27 cellular contexts compared by ENCODE assay signal in the genomic region with DNA sequence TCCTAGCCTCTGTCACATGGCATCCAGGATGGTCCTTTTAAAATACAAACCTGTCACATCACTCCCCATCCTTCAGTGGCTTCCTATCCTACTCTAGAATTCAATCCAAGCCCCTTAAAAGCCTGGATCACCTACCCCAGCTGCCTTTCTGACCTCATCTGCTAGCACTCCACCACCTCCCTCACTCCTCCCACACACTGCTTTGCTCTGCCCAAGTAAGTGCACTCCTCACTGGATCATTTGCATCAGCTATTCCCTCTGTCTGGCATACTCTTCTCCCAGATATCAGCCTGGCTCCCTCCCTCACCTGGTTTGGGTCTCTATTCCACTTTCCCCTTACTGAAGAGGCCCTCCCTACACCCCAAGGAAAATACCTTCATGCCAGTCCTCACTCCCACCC. TPM values are rescaled to one million over a fixed set of nuclear protein-coding genes. Genes with fewer than 3 reads are reported as not detected.
DNase-seq lines count a peak whose midpoint lies in the region; ATAC-seq and TF ChIP-seq lines count a peak whose summit lies in the region.
"Had no signal": no experiment of that assay in that cellular context is flagged by ENCODE, and none has a peak within 500 bp of the region (broad histone marks: within the 10 kb centered on the region; RNA-seq: fewer than 3 reads in every experiment).

No MANE protein-coding gene starts in this region.

- H3K79me1 ChIP-seq in IMR-90 (ENCODE audit: low read depth in 1 of 2, low read length in 2 of 2): peaks cover 4 to 6% of the 10 kb centered on the region in 2 experiments; a peak in 3 of 4 replicates
- H3K79me1 ChIP-seq in H9 (ENCODE audit: insufficient read depth, low read depth, low read length, poor library complexity, severe bottlenecking): no peaks in the 10 kb centered on the region

- H2BK5ac ChIP-seq in IMR-90 (ENCODE audit: low read depth, low read length, poor library complexity, severe bottlenecking) (no peak overlapping the region), H9 (ENCODE audit: insufficient read length, low read length) (no peak overlapping the region)

- CTCF ChIA-PET in IMR-90 (lab: Yijun Ruan, JAX): no interaction called here

- no peaks in the 10 kb centered on the region for H3K27me3 ChIP-seq in IMR-90 (ENCODE audit: control insufficient read depth, insufficient read depth, low read length)
- H3K27me3 ChIP-seq in thyroid gland: no peaks in the 10 kb centered on the region
- no peaks in the 10 kb centered on the region for H3K27me3 ChIP-seq in H9 (ENCODE audit: insufficient read depth, low read length)
- H3K27me3 ChIP-seq: heart left ventricle, left lung had no signal

- H3K18ac ChIP-seq in IMR-90 (ENCODE audit: low read depth, low read length): no peak overlapping the region
- H3K18ac ChIP-seq in H9 (ENCODE audit: insufficient read length, low read depth, low read length): no peak overlapping the region

- no peak overlapping the region for H2AK9ac ChIP-seq in IMR-90 (replicated peaks; ENCODE audit: low read depth, low read length, poor library complexity)

- H2BK12ac ChIP-seq in H9 (ENCODE audit: insufficient read length, low read depth, low read length): no peak overlapping the region

- no peaks in the 10 kb centered on the region for H3K9me3 ChIP-seq in IMR-90 (ENCODE audit: control insufficient read depth, insufficient read depth, low read length)
- no peaks in the 10 kb centered on the region for H3K9me3 ChIP-seq in thyroid gland
- no peaks in the 10 kb centered on the region for H3K9me3 ChIP-seq in H9 (ENCODE audit: control insufficient read depth, low read depth, low read length)
- H3K9me3 ChIP-seq: heart left ventricle, left lung, SK-N-SH had no signal

- H3K9me3 Mint-ChIP-seq in CD14-positive monocyte: no peaks in the 10 kb centered on the region
- no peaks in the 10 kb centered on the region for H3K9me3 Mint-ChIP-seq in endothelial cell (ENCODE audit: unreplicated experiment)
- no peaks in the 10 kb centered on the region for H3K9me3 Mint-ChIP-seq in H9
- H3K9me3 Mint-ChIP-seq: activated B cell treated with CpG ODN at 0.5 μM for 24 hours; activated CD4-positive, alpha-beta memory T cell treated with anti-CD3 and anti-CD28 coated beads, Interleukin-2, amount 10 ng/mL, durations not matched to agents 7 days and 5 days; GM23338; IgD-negative memory B cell; neural crest cell had no signal

- H3K4me1 Mint-ChIP-seq in CD14-positive monocyte: peaks cover 15% of the 10 kb centered on the region
- peaks cover 22% of the 10 kb centered on the region for H3K4me1 Mint-ChIP-seq in endothelial cell (ENCODE audit: unreplicated experiment)
- H3K4me1 Mint-ChIP-seq in H9: no peaks in the 10 kb centered on the region
- H3K4me1 Mint-ChIP-seq: activated B cell treated with CpG ODN at 0.5 μM for 24 hours; activated CD4-positive, alpha-beta memory T cell treated with anti-CD3 and anti-CD28 coated beads, Interleukin-2, amount 10 ng/mL, durations not matched to agents 7 days and 5 days; GM23338; neural crest cell had no signal

- no peaks in the 10 kb centered on the region for H3K9me1 ChIP-seq in IMR-90 (ENCODE audit: insufficient read depth, low read length)

- no peak overlapping the region for H3K4me3 ChIP-seq in IMR-90 (ENCODE audit: insufficient read depth, low read depth, low read length)
- no peak overlapping the region for H3K4me3 ChIP-seq in thyroid gland (replicated peaks in 1 of 3)
- H3K4me3 ChIP-seq: GM23338, heart left ventricle, left lung had no signal

- no peak overlapping the region for H2AFZ ChIP-seq in IMR-90 (replicated peaks; ENCODE audit: low read length, poor library complexity)
- no peak overlapping the region for H2AFZ ChIP-seq in H9 (ENCODE audit: low read length)
- H2AFZ ChIP-seq: GM23338 had no signal

- TF ChIP-seq RAD21 in IMR-90 (IDR thresholded peaks at IDR 0.05; ENCODE audit: low read length): no peak

- no peaks in the 10 kb centered on the region for H3K23me2 ChIP-seq in H9 (ENCODE audit: insufficient read length, low read depth, low read length, poor library complexity, severe bottlenecking)

- POLR2A ChIA-PET in IMR-90 (lab: Charles Lee; ENCODE audit: unreplicated experiment): no interaction called here

- H3K9ac ChIP-seq in IMR-90 (ENCODE audit: low read depth, low read length) (no peak overlapping the region), H9 (ENCODE audit: extremely low read depth, insufficient read length, low read length) (no peak overlapping the region)
- H3K9ac ChIP-seq: SK-N-SH had no signal

- no peaks in the 10 kb centered on the region for H4K20me1 ChIP-seq in IMR-90 (ENCODE audit: insufficient read depth, low read length)
- H4K20me1 ChIP-seq in H9 (ENCODE audit: control insufficient read depth, insufficient read depth, insufficient read length): no peaks in the 10 kb centered on the region

- BruUV-seq in IMR-90 (replicated peaks; lab: Mats Ljungman, UMichigan): no TSS peak

- no peaks in the 10 kb centered on the region; the same call in 1 of the 2 replicates for H3K4me1 ChIP-seq in IMR-90 (ENCODE audit: control insufficient read depth, insufficient read depth, low read length)
- no peaks in the 10 kb centered on the region for H3K4me1 ChIP-seq in thyroid gland
- no peaks in the 10 kb centered on the region for H3K4me1 ChIP-seq in H9 (ENCODE audit: insufficient read depth, low read length)
- H3K4me1 ChIP-seq: left lung had no signal

- TF ChIP-seq POLR2A in IMR-90 (IDR thresholded peaks at IDR 0.05; ENCODE audit: low read depth, low read length) (no peak), thyroid gland (IDR thresholded peaks at IDR 0.05) (no peak)

- no peaks in the 10 kb centered on the region for H3K79me2 ChIP-seq in H9 (ENCODE audit: insufficient read depth, low read length)

- H3K4ac ChIP-seq in IMR-90 (ENCODE audit: low read depth, low read length) (no peak overlapping the region), H9 (ENCODE audit: low read depth, low read length) (no peak overlapping the region)

- no peak overlapping the region for H3T11ph ChIP-seq in H9 (ENCODE audit: low read length)

- H3K14ac ChIP-seq in IMR-90 (replicated peaks; ENCODE audit: low read depth, low read length) (no peak overlapping the region), H9 (ENCODE audit: insufficient read depth, low read length) (no peak overlapping the region)

- peak overlapping the region in 5 of 7 donors; percentile 43 to 87 (median 66) for H3K27ac Mint-ChIP-seq in CD14-positive monocyte
- peak overlapping the region; percentile 89 for H3K27ac Mint-ChIP-seq in endothelial cell (ENCODE audit: unreplicated experiment)
- H3K27ac Mint-ChIP-seq in H9: no peak overlapping the region
- H3K27ac Mint-ChIP-seq: activated B cell treated with CpG ODN at 0.5 μM for 24 hours; activated CD4-positive, alpha-beta memory T cell treated with anti-CD3 and anti-CD28 coated beads, Interleukin-2, amount 10 ng/mL, durations not matched to agents 7 days and 5 days; GM23338; progenitor cell of endocrine pancreas had no signal

- intact Hi-C loops in CD14-positive monocyte (cut with micrococcal nuclease) (no loop called here), IMR-90 (cut with micrococcal nuclease) (no loop called here), thyroid gland (cut with DNase I) (no loop called here)

- H4K91ac ChIP-seq in IMR-90 (ENCODE audit: insufficient read depth, low read depth, low read length) (no peak overlapping the region), H9 (ENCODE audit: insufficient read length, low read depth, low read length) (no peak overlapping the region)

- H3K4me3 Mint-ChIP-seq in CD14-positive monocyte (no peak overlapping the region), endothelial cell (ENCODE audit: unreplicated experiment) (peak overlapping the region; percentile 61), H9 (no peak overlapping the region)
- H3K4me3 Mint-ChIP-seq: activated B cell treated with CpG ODN at 0.5 μM for 24 hours; activated CD4-positive, alpha-beta memory T cell treated with anti-CD3 and anti-CD28 coated beads, Interleukin-2, amount 10 ng/mL, durations not matched to agents 7 days and 5 days; GM23338; IgD-negative memory B cell; neural crest cell had no signal

- ATAC-seq in IMR-90 (ENCODE audit: low read depth): peak; percentile 42
- ATAC-seq: GM23338; heart left ventricle; stimulated activated naive CD8-positive, alpha-beta T cell treated with anti-CD3 and anti-CD28 coated beads, Interleukin-15, Interleukin-2, amounts not matched to agents 100 U/mL and 50 U/mL, for 24 hours had no signal

- dilution Hi-C loops in IMR-90 (cut with HindIII; ENCODE audit: low sequenced_read_pairs, unreplicated experiment): no loop called here

- in situ Hi-C loops in IMR-90 (cut with MboI; ENCODE audit: low sequenced_read_pairs): no loop called here

- H4K8ac ChIP-seq in IMR-90 (ENCODE audit: low read depth in 2 of 2, low read length in 2 of 2) (no peak overlapping the region), H9 (replicated peaks; ENCODE audit: insufficient read length, low read depth, low read length) (no peak overlapping the region)

- H2BK15ac ChIP-seq in IMR-90 (ENCODE audit: low read depth, low read length): no peak overlapping the region
- H2BK15ac ChIP-seq in H9 (ENCODE audit: low read depth, low read length): no peak overlapping the region

- H3K56ac ChIP-seq in IMR-90 (ENCODE audit: extremely low read depth, insufficient read depth, low read length) (no peak overlapping the region), H9 (ENCODE audit: insufficient read length, low read depth, low read length) (no peak overlapping the region)

- H3K27me3 Mint-ChIP-seq in CD14-positive monocyte (ENCODE audit: low read depth in 3 of 3) (peaks cover 0 to 1% (median 0%) of the 10 kb centered on the region in 3 donors), endothelial cell (ENCODE audit: unreplicated experiment) (peaks cover 11% of the 10 kb centered on the region), H9 (ENCODE audit: low read depth) (no peaks in the 10 kb centered on the region)
- H3K27me3 Mint-ChIP-seq: activated B cell treated with CpG ODN at 0.5 μM for 24 hours; activated CD4-positive, alpha-beta memory T cell treated with anti-CD3 and anti-CD28 coated beads, Interleukin-2, amount 10 ng/mL, durations not matched to agents 7 days and 5 days; IgD-negative memory B cell; progenitor cell of endocrine pancreas had no signal

- H3K27ac ChIP-seq in IMR-90 (ENCODE audit: insufficient read depth, low read length): no peak overlapping the region
- H3K27ac ChIP-seq in thyroid gland: no peak overlapping the region
- H3K27ac ChIP-seq in H9 (ENCODE audit: insufficient read length, low read depth, low read length): no peak overlapping the region
- H3K27ac ChIP-seq: heart left ventricle, HL-60, left lung had no signal

- peaks cover 80 to 97% of the 10 kb centered on the region in 2 donors for H3K36me3 Mint-ChIP-seq in CD14-positive monocyte
- peaks cover 60% of the 10 kb centered on the region for H3K36me3 Mint-ChIP-seq in endothelial cell (ENCODE audit: low read depth, unreplicated experiment)
- peaks cover 31 to 88% (median 71%) of the 10 kb centered on the region in 3 experiments; a peak in 6 of 7 replicates for H3K36me3 Mint-ChIP-seq in H9 (ENCODE audit: insufficient read depth in 1 of 3, low read depth in 3 of 3)

- TF ChIP-seq CTCF in CD14-positive monocyte (IDR thresholded peaks at IDR 0.05) (no peak), IMR-90 (conservative IDR thresholded peaks at IDR 0.05; ENCODE audit: low read depth, low read length) (no peak), endothelial cell (IDR thresholded peaks at IDR 0.05; ENCODE audit: unreplicated experiment) (no peak), thyroid gland (IDR thresholded peaks at IDR 0.05) (no peak), H9 (conservative IDR thresholded peaks at IDR 0.05) (no peak)

- H3K4me2 ChIP-seq in IMR-90 (ENCODE audit: low read depth, low read length) (no peak overlapping the region), H9 (ENCODE audit: insufficient read depth, insufficient read length, low read length) (no peak overlapping the region)
- H3K4me2 ChIP-seq: GM23338, SK-N-SH had no signal

- H4K5ac ChIP-seq in IMR-90 (ENCODE audit: low read depth, low read length): no peak overlapping the region
- no peak overlapping the region for H4K5ac ChIP-seq in H9 (ENCODE audit: insufficient read length, low read depth, low read length)

- no peak overlapping the region for H3K23ac ChIP-seq in IMR-90 (ENCODE audit: low read depth, low read length)
- H3K23ac ChIP-seq in H9 (ENCODE audit: insufficient read length, low read depth, low read length): no peak overlapping the region

- H3K36me3 ChIP-seq in IMR-90 (ENCODE audit: control insufficient read depth, insufficient read depth, low read length) (peaks cover 76% of the 10 kb centered on the region), thyroid gland (peaks cover 76 to 90% of the 10 kb centered on the region in 2 donors)

- H2BK20ac ChIP-seq in IMR-90 (ENCODE audit: low read depth, low read length) (no peak overlapping the region), H9 (ENCODE audit: low read depth, low read length, poor library complexity, severe bottlenecking) (no peak overlapping the region)

- H2BK120ac ChIP-seq in IMR-90 (ENCODE audit: low read depth, low read length) (no peak overlapping the region), H9 (ENCODE audit: low read depth, low read length, poor library complexity, severe bottlenecking) (no peak overlapping the region)

- no peak for DNase-seq in CD14-positive monocyte (ENCODE audit: low spot score)
- no peak for DNase-seq in IMR-90
- DNase-seq in endothelial cell (ENCODE audit: low spot score): no peak
- DNase-seq in thyroid gland: no peak
- DNase-seq in NCI-H1105 treated with DMSO at 0.1 percent for 48 hours (lab: John Stamatoyannopoulos, UW): no peak
- DNase-seq in H9: no peak
- DNase-seq: activated B cell treated with CpG ODN at 0.5 μM for 24 hours; activated CD4-positive, alpha-beta memory T cell treated with anti-CD3 and anti-CD28 coated beads, Interleukin-2, amount 10 ng/mL, durations not matched to agents 7 days and 5 days; dermis blood vessel endothelial cell; DMS153; heart left ventricle; midbrain; NCI-H1417; NCI-H2107; NCI-H510A; RPMI8226; SK-N-SH; stimulated activated CD4-positive, alpha-beta T cell treated with anti-CD3 and anti-CD28 coated beads, Interleukin-1b, Interleukin-23, amount 100 ng/mL, for 48 hours; stimulated activated naive CD8-positive, alpha-beta T cell treated with anti-CD3 and anti-CD28 coated beads, Interleukin-15, Interleukin-2, amounts not matched to agents 100 U/mL and 50 U/mL, for 24 hours; T1000; trophoblast cell had no signal

- H2AK5ac ChIP-seq in IMR-90 (ENCODE audit: low read depth, low read length) (no peak overlapping the region), H9 (ENCODE audit: insufficient read length, low read length) (no peak overlapping the region)

RNA-seq across cellular contexts. Expression of a gene that starts 10.5 kb away (rescaled TPM):
- polyA plus RNA-seq in CD14-positive monocyte (1 to 10 TPM; 2.0 to 2.7 TPM), IMR-90 (2012; rRNA removed) (11.7 and 12.8 TPM in 2 replicates)
- total RNA-seq in IMR-90 (2012; rRNA removed) (1.1 and 1.4 TPM in 2 replicates), endothelial cell (ENCODE audit: unreplicated experiment) (15.1 TPM), thyroid gland (10 to 100 TPM; 13.4 to 31.7 (median 23.8) TPM), H9 (2021) (22.2 and 23.9 TPM in 2 replicates)
- polyA plus RNA-seq in IMR-90 (2012; cell fraction: cytosol; rRNA removed): 10.8 and 15.8 TPM in 2 replicates
- 30.4 and 39.8 TPM in 2 replicates for polyA plus RNA-seq in IMR-90 (2012; cell fraction: nucleus; rRNA removed; ENCODE audit: low replicate concordance)

RNA-seq across cellular contexts. Expression of a gene that starts 15.4 kb away (rescaled TPM):
- polyA plus RNA-seq in CD14-positive monocyte: 10 to 100 TPM; 16.4 to 19.0 TPM
- 43.9 and 48.4 TPM in 2 replicates for total RNA-seq in IMR-90 (2012; rRNA removed)
- polyA plus RNA-seq in IMR-90 (2012; rRNA removed): 47.9 and 48.3 TPM in 2 replicates
- polyA plus RNA-seq in IMR-90 (2012; cell fraction: cytosol; rRNA removed): 31.6 and 38.3 TPM in 2 replicates
- polyA plus RNA-seq in IMR-90 (2012; cell fraction: nucleus; rRNA removed; ENCODE audit: low replicate concordance): 89.6 and 98.6 TPM in 2 replicates
- 38.5 TPM for total RNA-seq in endothelial cell (ENCODE audit: unreplicated experiment)
- 10 to 100 TPM; 25.6 to 38.8 (median 28.2) TPM for total RNA-seq in thyroid gland
- total RNA-seq in H9 (2021): 34.5 and 34.8 TPM in 2 replicates

RNA-seq across cellular contexts. Expression of a gene that starts 29.0 kb away (rescaled TPM):
- polyA plus RNA-seq in CD14-positive monocyte (10 to 100 TPM; 58.5 to 78.9 TPM), IMR-90 (2012; rRNA removed) (129 and 134 TPM in 2 replicates)
- total RNA-seq in IMR-90 (2012; rRNA removed) (31.9 and 32.8 TPM in 2 replicates), endothelial cell (ENCODE audit: unreplicated experiment) (285 TPM), thyroid gland (10 to 100 TPM; 14.2 to 35.1 (median 15.2) TPM), H9 (2021) (26.4 and 28.0 TPM in 2 replicates)
- 129 and 140 TPM in 2 replicates for polyA plus RNA-seq in IMR-90 (2012; cell fraction: cytosol; rRNA removed)
- polyA plus RNA-seq in IMR-90 (2012; cell fraction: nucleus; rRNA removed; ENCODE audit: low replicate concordance): 114 and 118 TPM in 2 replicates

RNA-seq across cellular contexts. Expression of a gene that starts 30.8 kb away (rescaled TPM):
- under 1 TPM; 0.51 to 0.68 TPM for polyA plus RNA-seq in CD14-positive monocyte
- total RNA-seq in IMR-90 (2012; rRNA removed): 3.3 and 5.6 TPM in 2 replicates
- 13.2 and 15.5 TPM in 2 replicates for polyA plus RNA-seq in IMR-90 (2012; rRNA removed)
- 7.6 and 8.7 TPM in 2 replicates for polyA plus RNA-seq in IMR-90 (2012; cell fraction: cytosol; rRNA removed)
- 48.1 and 107 TPM in 2 replicates for polyA plus RNA-seq in IMR-90 (2012; cell fraction: nucleus; rRNA removed; ENCODE audit: low replicate concordance)
- total RNA-seq in endothelial cell (ENCODE audit: unreplicated experiment): 30.3 TPM
- 1 to 10 TPM; 3.8 to 7.6 (median 6.1) TPM for total RNA-seq in thyroid gland
- total RNA-seq in H9 (2021): 19.6 and 20.1 TPM in 2 replicates

RNA-seq across cellular contexts. Expression of a gene that starts 33.3 kb away (rescaled TPM):
- polyA plus RNA-seq in CD14-positive monocyte (10 to 100 TPM; 25.9 to 35.0 TPM), IMR-90 (2012; rRNA removed) (27.0 and 29.1 TPM in 2 replicates)
- total RNA-seq in IMR-90 (2012; rRNA removed) (1.7 and 2.2 TPM in 2 replicates), endothelial cell (ENCODE audit: unreplicated experiment) (26.0 TPM), thyroid gland (1 to 10 TPM; 3.5 to 8.3 (median 5.7) TPM), H9 (2021) (34.9 and 36.5 TPM in 2 replicates)
- 21.0 and 21.9 TPM in 2 replicates for polyA plus RNA-seq in IMR-90 (2012; cell fraction: cytosol; rRNA removed)
- polyA plus RNA-seq in IMR-90 (2012; cell fraction: nucleus; rRNA removed; ENCODE audit: low replicate concordance): 15.5 and 15.8 TPM in 2 replicates

Comparison
In these comparisons a context has a peak if more than half of its experiments do, and no peak if none do; other contexts are left out.
1. H3K27ac Mint-ChIP-seq: peak in CD14-positive monocyte (5 of 7) and endothelial cell (single experiment); none in H9 (0 of 3).